1 cellular context compared by ENCODE assay signal in genomic region chr17:38328620-38329019, GRCh38.
TF ChIP-seq lines count a peak whose summit lies in the region.

No MANE protein-coding gene starts in this region.

TF ChIP-seq in H1, 55 proteins besides CTCF, POLR2A, EP300 and RAD21:
- TF ChIP-seq MAFK (IDR thresholded peaks at IDR 0.05; ENCODE audit: low read depth, low read length) (no peak), CHD2 (IDR thresholded peaks at IDR 0.05; ENCODE audit: low read length) (no peak), KDM4A (IDR thresholded peaks at IDR 0.05; ENCODE audit: low read depth, low read length, severe bottlenecking) (no peak), NRF1 (IDR thresholded peaks at IDR 0.05; ENCODE audit: low read depth, low read length) (no peak), RXRA (IDR thresholded peaks at IDR 0.05; ENCODE audit: insufficient read depth, low read depth, low read length) (no peak), TEAD4 (IDR thresholded peaks at IDR 0.05; ENCODE audit: low read depth, low read length) (no peak), BACH1 (IDR thresholded peaks at IDR 0.05; ENCODE audit: low read length) (no peak), BRCA1 (IDR thresholded peaks at IDR 0.05; ENCODE audit: low read depth, low read length) (no peak), USF2 (IDR thresholded peaks at IDR 0.05; ENCODE audit: low read length) (no peak), ZNF274 (IDR thresholded peaks at IDR 0.05; ENCODE audit: borderline replicate concordance, extremely low read depth, low read length) (no peak), E2F6 (IDR thresholded peaks at IDR 0.05) (no peak), EGR1 (IDR thresholded peaks at IDR 0.05; ENCODE audit: borderline replicate concordance, low read depth, low read length) (no peak), SP1 (IDR thresholded peaks at IDR 0.05; ENCODE audit: low read depth, low read length) (no peak)
TF ChIP-seq in H1: peak in this region for 0.
